Comparison of ENCODE assay signal across 8 cellular contexts in the genomic region with DNA sequence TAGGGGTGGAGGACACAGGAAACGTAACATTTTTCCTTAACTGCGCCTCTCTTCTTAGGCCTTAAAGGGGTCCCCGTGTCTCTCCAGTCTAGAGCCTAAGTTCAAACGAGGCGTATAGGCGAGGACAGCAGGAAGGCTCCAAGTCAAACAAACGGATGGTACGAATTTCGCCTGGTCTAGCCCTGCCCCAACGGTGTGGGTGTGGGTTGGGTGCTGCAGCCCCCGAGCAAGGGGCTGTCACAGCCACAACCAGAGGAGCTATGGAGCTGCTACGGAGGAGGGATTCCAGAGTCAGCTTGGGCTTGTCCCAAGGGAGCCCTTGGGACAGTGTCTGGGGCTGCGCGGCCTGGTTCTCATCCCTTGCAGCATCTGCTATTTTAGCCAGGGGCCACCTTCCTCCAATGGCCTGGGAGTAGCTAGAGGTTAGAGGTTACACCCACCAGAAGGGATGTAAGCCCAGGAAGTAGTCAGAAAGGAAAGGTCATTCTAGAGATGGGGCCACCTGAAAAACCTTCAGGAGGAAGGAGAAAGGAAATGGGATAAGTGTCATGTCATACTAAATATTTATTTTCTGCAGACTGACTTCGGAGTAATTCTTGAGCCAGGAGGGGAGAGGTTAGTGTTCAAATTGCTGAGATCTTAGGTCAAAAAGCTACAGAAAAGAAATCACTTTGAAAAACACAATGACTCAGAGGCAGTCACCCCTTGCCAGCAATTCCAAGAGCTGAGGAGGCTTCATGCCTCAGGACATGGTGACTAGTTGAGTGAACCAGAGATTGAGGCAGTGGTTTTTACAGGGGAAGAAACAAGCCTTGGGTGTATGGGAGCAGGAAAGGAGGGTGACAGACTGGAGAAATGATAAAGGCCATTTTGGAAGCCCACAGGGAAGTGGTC. TPM values are rescaled to one million over a fixed set of nuclear protein-coding genes. Genes with fewer than 3 reads are reported as not detected.
DNase-seq lines count a peak whose midpoint lies in the region; ATAC-seq and TF ChIP-seq lines count a peak whose summit lies in the region.

No MANE protein-coding gene starts in this region.

- 10 to 12% methylated on average over 15 of the region's 15 CpGs for WGBS in lower leg skin, 2 donors
- WGBS in tibial nerve, 2 donors: 13 to 20% methylated on average over 15 of the region's 15 CpGs

- TF ChIP-seq CTCF in chondrocyte (IDR thresholded peaks at IDR 0.05): no peak
- no peak for TF ChIP-seq CTCF in lower leg skin (IDR thresholded peaks at IDR 0.05)
- TF ChIP-seq CTCF in tibial nerve (IDR thresholded peaks at IDR 0.05): no peak

- H3K4me1 Mint-ChIP-seq in chondrocyte (ENCODE audit: low read depth): peaks cover 43% of the 10 kb centered on the region

- TF ChIP-seq POLR2A in lower leg skin (IDR thresholded peaks at IDR 0.05) (no peak), tibial nerve (IDR thresholded peaks at IDR 0.05) (no peak)

- peak overlapping the region; percentile 97 for H3K27ac Mint-ChIP-seq in chondrocyte (ENCODE audit: unreplicated experiment)

- no peak for ATAC-seq in GM18870 (IDR thresholded peaks at IDR 0.05; ENCODE audit: unreplicated experiment)

- no peaks in the 10 kb centered on the region for H3K9me3 Mint-ChIP-seq in chondrocyte (ENCODE audit: low read depth)

- intact Hi-C loops in lower leg skin (cut with DNase I; ENCODE audit: low total_unique reads): loop anchor here (10.0 kb wide), 1 partner anchor 235 kb away; no protein-coding TSS in a partner anchor

- H3K4me1 ChIP-seq in tibial nerve: peaks cover 0 to 29% (median 17%) of the 10 kb centered on the region in 4 donors

- peaks cover 0 to 19% (median 0%) of the 10 kb centered on the region in 3 donors for H3K36me3 ChIP-seq in tibial nerve

- H3K36me3 Mint-ChIP-seq in chondrocyte (ENCODE audit: low read depth): peaks cover 9% of the 10 kb centered on the region

- H3K27me3 Mint-ChIP-seq in chondrocyte (ENCODE audit: low read depth): no peaks in the 10 kb centered on the region

- DNase-seq in NCI-H82 (lab: John Stamatoyannopoulos, UW): peak; percentile 73
- no peak for DNase-seq in NCI-H82 treated with DMSO at 0.1 percent for 48 hours (lab: John Stamatoyannopoulos, UW; ENCODE audit: unreplicated experiment)
- DNase-seq in NCI-H524 treated with DMSO at 0.1 percent for 48 hours (lab: John Stamatoyannopoulos, UW): peak; percentile 12
- no peak for DNase-seq in chondrocyte (ENCODE audit: low spot score)
- DNase-seq in lower leg skin (ENCODE audit: low spot score in 2 of 2): peak in 1 of 2 donors; percentile 79
- DNase-seq in tibial nerve (ENCODE audit: low spot score in 2 of 2): no peak
- DNase-seq in SKM-1 (lab: John Stamatoyannopoulos, UW; ENCODE audit: unreplicated experiment): no peak

- peak overlapping the region; percentile 78 to 98 (median 93) for H3K27ac ChIP-seq in tibial nerve

- no peaks in the 10 kb centered on the region for H3K9me3 ChIP-seq in tibial nerve

- peak overlapping the region; percentile 87 for H3K4me3 Mint-ChIP-seq in chondrocyte (ENCODE audit: unreplicated experiment)

- TF ChIP-seq EP300 in tibial nerve (IDR thresholded peaks at IDR 0.05): no peak

- peak overlapping the region; percentile 44 for H3K4me3 ChIP-seq in lower leg skin (ENCODE audit: low read depth, poor library complexity, severe bottlenecking)
- H3K4me3 ChIP-seq in tibial nerve: peak overlapping the region; percentile 42 to 68 (median 46)

- H3K27me3 ChIP-seq in tibial nerve: no peaks in the 10 kb centered on the region

RNA-seq across cellular contexts. Expression of gene VPS52, which starts 21.7 kb away (rescaled TPM):
- 35.8 to 49.9 TPM (median 36.0 TPM) in 3 replicates for total RNA-seq in chondrocyte
- 10 to 100 TPM; 33.3 to 51.0 (median 44.4) TPM for total RNA-seq in lower leg skin
- 10 to 100 TPM; 37.7 to 46.5 (median 45.2) TPM for total RNA-seq in tibial nerve

RNA-seq across cellular contexts. Expression of gene RPS18, which starts 21.9 kb away (rescaled TPM):
- 1,578 to 1,963 TPM (median 1,582 TPM) in 3 replicates for total RNA-seq in chondrocyte
- 1,000 to 10,000 TPM; 4,043 to 6,696 (median 6,204) TPM for total RNA-seq in lower leg skin
- total RNA-seq in tibial nerve: 1,000 to 10,000 TPM; 2,115 to 2,529 (median 2,306) TPM

RNA-seq across cellular contexts. Expression of gene B3GALT4, which starts 26.9 kb away (rescaled TPM):
- 6.5 to 9.2 TPM (median 7.3 TPM) in 3 replicates for total RNA-seq in chondrocyte
- 10 to 100 TPM; 24.8 to 31.0 (median 26.3) TPM for total RNA-seq in lower leg skin
- 10 to 100 TPM in 3 of 4 donors, 1 to 10 TPM in 1; 7.5 to 30.4 (median 17.7) TPM for total RNA-seq in tibial nerve

RNA-seq across cellular contexts. Expression of gene WDR46, which starts 39.1 kb away (rescaled TPM):
- total RNA-seq in chondrocyte (42.4 to 79.7 TPM (median 48.1 TPM) in 3 replicates), lower leg skin (10 to 100 TPM; 38.4 to 57.2 (median 47.0) TPM), tibial nerve (10 to 100 TPM; 46.5 to 88.4 (median 69.1) TPM)

RNA-seq across cellular contexts. Expression of gene PFDN6, which starts 39.4 kb away (rescaled TPM):
- total RNA-seq in chondrocyte (25.3 to 35.5 TPM (median 27.8 TPM) in 3 replicates), lower leg skin (10 to 100 TPM; 22.6 to 36.3 (median 35.3) TPM), tibial nerve (10 to 100 TPM; 12.4 to 48.7 (median 21.0) TPM)

Comparison
In these comparisons a context has a peak if more than half of its experiments do, and no peak if none do; other contexts are left out.
1. DNase-seq: peak in NCI-H82 (single experiment) and NCI-H524 treated with DMSO at 0.1 percent for 48 hours (single experiment); none in NCI-H82 treated with DMSO at 0.1 percent for 48 hours (single experiment), chondrocyte (single experiment), tibial nerve (0 of 2) and SKM-1 (single experiment).